ENCODE assay signal across 8 cellular contexts in the genomic region with DNA sequence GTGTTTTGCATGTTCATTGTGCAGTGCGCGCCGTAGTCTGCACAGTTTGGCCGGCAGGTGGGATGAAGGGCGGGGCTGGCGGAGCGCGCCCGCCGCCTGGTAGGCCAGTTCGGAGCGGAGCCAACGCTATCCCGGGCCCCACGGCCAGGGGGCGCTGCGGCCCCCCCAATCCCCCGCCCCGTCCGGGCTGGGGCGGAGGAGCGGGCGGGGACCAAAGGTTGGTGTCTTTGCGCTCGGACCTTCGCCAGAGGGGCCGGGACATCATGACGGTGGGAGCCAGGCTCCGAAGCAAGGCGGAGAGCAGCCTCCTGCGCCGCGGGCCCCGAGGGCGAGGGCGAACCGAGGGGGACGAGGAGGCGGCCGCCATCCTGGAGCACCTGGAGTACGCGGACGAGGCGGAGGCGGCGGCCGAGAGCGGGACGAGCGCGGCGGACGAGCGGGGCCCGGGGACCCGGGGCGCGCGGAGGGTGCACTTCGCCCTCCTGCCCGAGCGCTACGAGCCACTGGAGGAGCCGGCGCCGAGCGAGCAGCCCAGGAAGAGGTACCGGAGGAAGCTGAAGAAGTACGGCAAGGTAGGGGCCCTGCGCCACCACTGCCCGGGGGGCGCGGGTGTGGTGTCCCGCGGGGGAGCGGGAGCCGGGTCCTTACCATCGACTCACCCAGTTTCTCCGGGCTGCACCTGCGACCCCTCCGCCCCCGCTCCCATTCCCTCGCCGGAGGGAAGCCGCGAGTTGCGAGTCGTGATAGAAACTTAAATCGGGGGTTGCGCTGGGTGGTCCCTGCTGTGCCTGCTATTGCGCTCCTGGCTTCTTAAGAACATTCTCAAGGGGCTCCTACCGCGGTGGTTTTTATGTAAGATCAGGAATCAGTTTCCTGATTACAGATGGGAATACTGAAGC. TPM values are rescaled to one million over a fixed set of nuclear protein-coding genes. Genes with fewer than 3 reads are reported as not detected.
DNase-seq lines count a peak whose midpoint lies in the region; ATAC-seq and TF ChIP-seq lines count a peak whose summit lies in the region.

A gene with protein sequence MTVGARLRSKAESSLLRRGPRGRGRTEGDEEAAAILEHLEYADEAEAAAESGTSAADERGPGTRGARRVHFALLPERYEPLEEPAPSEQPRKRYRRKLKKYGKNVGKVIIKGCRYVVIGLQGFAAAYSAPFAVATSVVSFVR (plus strand): TSS at position 224 of the 899 bp plus-strand sequence. CDS start 40 bp downstream, at position 264.

- H3K4me3 ChIP-seq in AG10803 (ENCODE audit: low read length) = peak within 1 kb of the TSS; percentile 52

- DNase-seq in AG10803 (ENCODE audit: low read depth) (peak; percentile 16), NCI-H524 (lab: John Stamatoyannopoulos, UW) (peak; percentile 57 to 79), mucosa of gallbladder (ENCODE audit: low spot score) (peak; percentile 75)
- DNase-seq in activated CD8-positive, alpha-beta memory T cell treated with anti-CD3 and anti-CD28 coated beads, Interleukin-2, amount 50 U/mL, for 24 hours (ENCODE audit: extremely low read depth) = peak; percentile 33
- peak; percentile 24 to 42 for DNase-seq in stimulated activated CD8-positive, alpha-beta memory T cell treated with anti-CD3 and anti-CD28 coated beads, Interleukin-4, amount 100 ng/mL, for 1 hour (ENCODE audit: low read depth in 2 of 2, low spot score in 1 of 2)

- ATAC-seq in GM19035 (IDR thresholded peaks at IDR 0.05; ENCODE audit: unreplicated experiment) (peak; percentile 99), HG03196 (IDR thresholded peaks at IDR 0.05; ENCODE audit: unreplicated experiment) (peak; percentile 96)

- in situ Hi-C loops in endometrial microvascular endothelial cells (cut with HindIII; ENCODE audit: inconsistent ontology term, low pct_unique_long_range_greater_than_20kb, low sequenced_read_pairs) = no loop called here

- TF ChIP-seq CTCF in AG10803 (conservative IDR thresholded peaks at IDR 0.05; ENCODE audit: low read length) = peak; percentile 57

RNA-seq across cellular contexts. Expression of the gene that starts here (rescaled TPM):
- total RNA-seq in endometrial microvascular endothelial cells (ENCODE audit: inconsistent ontology term) (25.2 TPM), mucosa of gallbladder (28.3 TPM)

Comparison
In these comparisons a context has a peak if more than half of its experiments do, and no peak if none do; other contexts are left out.
1. Peak in every context shown above with its lines: DNase-seq, ATAC-seq and H3K4me3 ChIP-seq.
2. DNase-seq: peak in every context shown above with its lines; median percentile 75 in mucosa of gallbladder; 68 in NCI-H524; 33 in activated CD8-positive, alpha-beta memory T cell treated with anti-CD3 and anti-CD28 coated beads, Interleukin-2, amount 50 U/mL, for 24 hours; 33 in stimulated activated CD8-positive, alpha-beta memory T cell treated with anti-CD3 and anti-CD28 coated beads, Interleukin-4, amount 100 ng/mL, for 1 hour; 16 in AG10803.